Comparison of ENCODE assay signal across 8 cellular contexts in the genomic region with DNA sequence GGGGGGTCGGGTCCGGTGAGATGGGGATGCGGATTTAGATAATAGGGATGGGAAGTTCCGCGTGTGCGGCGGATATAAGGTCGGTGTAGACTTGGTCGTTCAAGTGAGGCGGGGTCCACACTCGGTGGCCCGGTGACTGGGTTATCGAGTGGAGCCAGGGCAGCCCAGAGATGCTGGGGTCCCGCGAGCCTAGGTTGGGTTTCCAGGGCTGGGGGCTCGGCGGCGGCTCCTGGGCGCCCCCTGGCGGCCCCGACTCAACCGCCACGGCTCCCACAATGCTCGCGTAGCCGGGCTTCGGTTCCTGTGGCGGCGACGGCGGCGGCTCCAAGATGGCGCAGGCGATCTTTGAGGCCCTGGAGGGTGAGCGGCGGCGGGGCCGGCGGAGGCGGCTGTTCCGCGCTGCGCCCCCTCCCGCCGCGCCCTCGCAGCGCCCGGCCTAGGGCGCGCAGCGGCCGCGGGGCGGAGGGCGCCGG. TPM values are rescaled to one million over a fixed set of nuclear protein-coding genes. Genes with fewer than 3 reads are reported as not detected.
DNase-seq lines count a peak whose midpoint lies in the region; ATAC-seq and TF ChIP-seq lines count a peak whose summit lies in the region.

Gene ZNF341, plus strand, starts transcription at position 304 of the 473 bp plus-strand sequence. Its CDS starts 26 bp downstream, at position 330.

- H3K4me1 Mint-ChIP-seq in mesothelial cell of epicardium = peaks cover 44% of the 10 kb centered on the region

- H3K4me3 ChIP-seq in BLaER1 treated with 17β-estradiol and CSF1 and Interleukin-3, amounts not matched to agents 10 nM and 100 nM = peak within 1 kb of the TSS; percentile 57 to 75 (median 69)
- peak within 1 kb of the TSS; percentile 46 to 80 (median 68) for H3K4me3 ChIP-seq in dorsolateral prefrontal cortex

- peak within 1 kb of the TSS; percentile 92 for H3K27ac Mint-ChIP-seq in mesothelial cell of epicardium

- H3K27me3 Mint-ChIP-seq in mesothelial cell of epicardium (ENCODE audit: low read depth) = no peaks in the 10 kb centered on the region

- no peaks in the 10 kb centered on the region for H3K27me3 ChIP-seq in BLaER1 treated with 17β-estradiol and CSF1 and Interleukin-3, amounts not matched to agents 10 nM and 100 nM
- no peaks in the 10 kb centered on the region for H3K27me3 ChIP-seq in dorsolateral prefrontal cortex

- DNase-seq in NCI-H526 (lab: John Stamatoyannopoulos, UW) = peak; percentile 82 to 98
- DNase-seq in activated CD4-positive, alpha-beta T cell treated with anti-CD3 and anti-CD28 coated beads, Interleukin-2, amount 50 U/mL, for 1 hour = peak; percentile 87
- DNase-seq in dorsolateral prefrontal cortex = peak; percentile 79 to 92 (median 87)
- peak; percentile 85 to 95 for DNase-seq in mesothelial cell of epicardium (ENCODE audit: low spot score in 2 of 2, unreplicated experiment in 2 of 2)
- DNase-seq in stimulated activated CD8-positive, alpha-beta memory T cell treated with anti-CD3 and anti-CD28 coated beads, Interleukin-15, amount 100 ng/mL, for 24 hours (ENCODE audit: low read depth) = peak; percentile 81

- peaks cover 14 to 18% (median 16%) of the 10 kb centered on the region in 11 experiments for H3K9me3 ChIP-seq in BLaER1 treated with 17β-estradiol and CSF1 and Interleukin-3, amounts not matched to agents 10 nM and 100 nM (replicated peaks in 1 of 11)

- H3K4me3 Mint-ChIP-seq in mesothelial cell of epicardium = peak within 1 kb of the TSS; percentile 68

- no peaks in the 10 kb centered on the region for H4K20me1 ChIP-seq in BLaER1 treated with 17β-estradiol and CSF1 and Interleukin-3, amounts not matched to agents 10 nM and 100 nM

- ATAC-seq in GM19324 (IDR thresholded peaks at IDR 0.05; ENCODE audit: low FRiP score, unreplicated experiment) = peak; percentile 85
- peak; percentile 71 for ATAC-seq in HG03439 (IDR thresholded peaks at IDR 0.05; ENCODE audit: unreplicated experiment)

- H3K27ac ChIP-seq in BLaER1 treated with 17β-estradiol and CSF1 and Interleukin-3, amounts not matched to agents 10 nM and 100 nM = peak within 1 kb of the TSS; percentile 73 to 89 (median 84)
- peak within 1 kb of the TSS; percentile 92 to 99 (median 98) for H3K27ac ChIP-seq in dorsolateral prefrontal cortex

- intact Hi-C loops in dorsolateral prefrontal cortex (cut with DNase I) = loop anchor here (1.0 to 10.0 kb wide), 11 partner anchors 11 to 631 kb away; partner anchors contain the start of genes CHMP4B (in 2 of the 2), EIF2S2 (in 2 of the 2), RALY (in 2 of the 2) and ITCH (in 1 of the 2)

- peak within 1 kb of the TSS; percentile 92 to 99 (median 96) for H3K4me2 ChIP-seq in BLaER1 treated with 17β-estradiol and CSF1 and Interleukin-3, amounts not matched to agents 10 nM and 100 nM

- H3K36me3 ChIP-seq in BLaER1 treated with 17β-estradiol and CSF1 and Interleukin-3, amounts not matched to agents 10 nM and 100 nM = peaks cover 1 to 12% (median 7%) of the 10 kb centered on the region in 11 experiments; a peak in 19 of 22 replicates

- peaks cover 12% of the 10 kb centered on the region for H3K9me3 Mint-ChIP-seq in mesothelial cell of epicardium

- peaks cover 10% of the 10 kb centered on the region for H3K36me3 Mint-ChIP-seq in mesothelial cell of epicardium

- TF ChIP-seq CTCF in dorsolateral prefrontal cortex (IDR thresholded peaks at IDR 0.05 in 54 of 56, conservative IDR thresholded peaks at IDR 0.05 in 2 of 56; ENCODE audit: low read depth in 1 of 56, partially characterized antibody in 56 of 56) = peak; percentile 55 to 95 (median 81)
- TF ChIP-seq CTCF in mesothelial cell of epicardium (IDR thresholded peaks at IDR 0.05; ENCODE audit: unreplicated experiment) = peak; percentile 80

- H3K9ac ChIP-seq in BLaER1 treated with 17β-estradiol and CSF1 and Interleukin-3, amounts not matched to agents 10 nM and 100 nM = peak within 1 kb of the TSS; percentile 75 to 89 (median 84)

- H3K4me1 ChIP-seq in BLaER1 treated with 17β-estradiol and CSF1 and Interleukin-3, amounts not matched to agents 10 nM and 100 nM = peaks cover 28 to 33% (median 31%) of the 10 kb centered on the region in 10 experiments

RNA-seq across cellular contexts. Expression of gene ZNF341, which starts in this region (rescaled TPM):
- total RNA-seq in dorsolateral prefrontal cortex (10 to 100 TPM in 10 of 120 experiments, 1 to 10 TPM in 110; 4.5 to 12.8 (median 7.9) TPM), mesothelial cell of epicardium (5.3 to 5.4 TPM (median 5.4 TPM) in 3 replicates)

Comparison
In these comparisons a context has a peak if more than half of its experiments do, and no peak if none do; other contexts are left out.
1. Peak in every context shown above with its lines: DNase-seq, ATAC-seq, H3K4me3 ChIP-seq and H3K27ac ChIP-seq.